1 cellular context compared by ENCODE assay signal in the genomic region with DNA sequence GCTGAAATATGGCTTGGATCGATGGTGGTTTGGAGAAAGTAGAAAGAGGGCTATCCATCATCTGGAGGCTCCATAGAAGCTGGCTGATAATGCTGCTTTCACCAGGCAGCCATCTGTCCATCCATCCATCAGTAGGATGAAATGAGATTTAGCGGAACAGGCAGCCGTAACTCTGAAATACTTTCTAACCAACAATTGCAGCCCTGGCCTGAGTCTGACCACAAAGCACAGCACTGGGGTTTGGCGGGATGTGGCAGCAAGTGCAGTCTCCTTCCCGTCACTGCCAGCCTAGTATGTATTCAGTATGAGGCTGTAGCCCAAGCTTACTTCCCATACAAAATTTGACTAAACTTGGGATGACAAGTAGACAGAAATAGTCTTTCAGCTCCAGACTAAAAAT.
TF ChIP-seq lines count a peak whose summit lies in the region.

No MANE protein-coding gene starts in this region.

TF ChIP-seq in IMR-90, 13 proteins besides CTCF, POLR2A, EP300 and RAD21:
- TF ChIP-seq BHLHE40 (IDR thresholded peaks at IDR 0.05; ENCODE audit: low read depth, low read length) (no peak), MXI1 (IDR thresholded peaks at IDR 0.05; ENCODE audit: borderline replicate concordance, low read depth, low read length) (no peak), CEBPB (IDR thresholded peaks at IDR 0.05; ENCODE audit: low read depth, low read length) (no peak), FOS (IDR thresholded peaks at IDR 0.05; ENCODE audit: low read depth, low read length) (no peak), RFX5 (IDR thresholded peaks at IDR 0.05; ENCODE audit: low read depth, low read length) (no peak), NFE2L2 (IDR thresholded peaks at IDR 0.05; ENCODE audit: low read depth, low read length) (no peak), MAZ (IDR thresholded peaks at IDR 0.05; ENCODE audit: borderline replicate concordance, low read depth, low read length) (no peak), CHD1 (IDR thresholded peaks at IDR 0.05; ENCODE audit: low read depth, low read length) (no peak), SMC3 (IDR thresholded peaks at IDR 0.05; ENCODE audit: low read depth, low read length) (no peak), RCOR1 (IDR thresholded peaks at IDR 0.05; ENCODE audit: insufficient replicate concordance, low read length) (no peak)
- TF ChIP-seq, protein P1, sequence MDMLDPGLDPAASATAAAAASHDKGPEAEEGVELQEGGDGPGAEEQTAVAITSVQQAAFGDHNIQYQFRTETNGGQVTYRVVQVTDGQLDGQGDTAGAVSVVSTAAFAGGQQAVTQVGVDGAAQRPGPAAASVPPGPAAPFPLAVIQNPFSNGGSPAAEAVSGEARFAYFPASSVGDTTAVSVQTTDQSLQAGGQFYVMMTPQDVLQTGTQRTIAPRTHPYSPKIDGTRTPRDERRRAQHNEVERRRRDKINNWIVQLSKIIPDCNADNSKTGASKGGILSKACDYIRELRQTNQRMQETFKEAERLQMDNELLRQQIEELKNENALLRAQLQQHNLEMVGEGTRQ (IDR thresholded peaks at IDR 0.05; ENCODE audit: low read depth, low read length), result no peak
- TF ChIP-seq, protein P2, sequence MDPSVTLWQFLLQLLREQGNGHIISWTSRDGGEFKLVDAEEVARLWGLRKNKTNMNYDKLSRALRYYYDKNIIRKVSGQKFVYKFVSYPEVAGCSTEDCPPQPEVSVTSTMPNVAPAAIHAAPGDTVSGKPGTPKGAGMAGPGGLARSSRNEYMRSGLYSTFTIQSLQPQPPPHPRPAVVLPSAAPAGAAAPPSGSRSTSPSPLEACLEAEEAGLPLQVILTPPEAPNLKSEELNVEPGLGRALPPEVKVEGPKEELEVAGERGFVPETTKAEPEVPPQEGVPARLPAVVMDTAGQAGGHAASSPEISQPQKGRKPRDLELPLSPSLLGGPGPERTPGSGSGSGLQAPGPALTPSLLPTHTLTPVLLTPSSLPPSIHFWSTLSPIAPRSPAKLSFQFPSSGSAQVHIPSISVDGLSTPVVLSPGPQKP (IDR thresholded peaks at IDR 0.05; ENCODE audit: borderline replicate concordance, low read depth, low read length), result no peak
